In the genomic region with DNA sequence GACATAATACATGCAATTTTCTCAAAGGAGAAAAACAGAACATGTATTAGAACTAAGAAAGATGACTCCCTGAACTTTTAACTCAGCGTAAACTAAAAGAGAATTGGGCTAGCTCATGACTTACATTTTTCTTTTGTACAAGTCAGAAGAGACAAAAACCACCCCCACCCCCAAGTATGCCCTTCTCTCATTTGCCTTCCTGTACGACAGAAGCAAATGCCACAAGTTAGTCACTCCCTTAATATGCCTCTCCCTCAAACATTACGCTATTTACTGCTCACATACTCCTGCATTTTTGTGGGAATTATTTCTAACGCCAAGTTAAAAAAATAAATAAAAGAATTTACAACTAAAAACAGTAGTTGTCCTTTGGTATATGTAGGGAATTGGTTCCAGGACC, we compare ENCODE assay signal across 16 cellular contexts. TPM values are rescaled to one million over a fixed set of nuclear protein-coding genes. Genes with fewer than 3 reads are reported as not detected.
A peak's percentile ranks its signal among the peaks of the same experiment; 100 is the strongest.
DNase-seq lines count a peak whose midpoint lies in the region; ATAC-seq and TF ChIP-seq lines count a peak whose summit lies in the region.
"Had no signal": no experiment of that assay in that cellular context is flagged by ENCODE, and none has a peak within 500 bp of the region (broad histone marks: within the 10 kb centered on the region; RNA-seq: fewer than 3 reads in every experiment).

No MANE protein-coding gene starts in this region.

- no peaks in the 10 kb centered on the region for H3K36me3 ChIP-seq in esophagus squamous epithelium
- H3K36me3 ChIP-seq: BE2C had no signal

- H3K27me3 Mint-ChIP-seq in HFFc6 (ENCODE audit: insufficient read depth), result peaks cover 4% of the 10 kb centered on the region; the same call in 1 of the 2 replicates

- no peaks in the 10 kb centered on the region for H3K36me3 Mint-ChIP-seq in HFFc6 (ENCODE audit: low read depth)
- H3K36me3 Mint-ChIP-seq: CD4-positive, alpha-beta memory T cell had no signal

- DNase-seq in AG10803 (ENCODE audit: low read depth), result peak; percentile 46
- DNase-seq in HFFc6, result peak; percentile 6
- DNase-seq in astrocyte of the hippocampus (ENCODE audit: low read depth, low spot score), result peak; percentile 50
- no peak for DNase-seq in T-helper 2 cell
- no peak for DNase-seq in esophagus squamous epithelium (lab: John Stamatoyannopoulos, UW)
- no peak for DNase-seq in A172 (ENCODE audit: low spot score)
- DNase-seq: BE2C; CD4-positive, alpha-beta memory T cell; DMS79; GDM1; HCEC 1CT had no signal

- no peak overlapping the region for H3K4me3 Mint-ChIP-seq in HFFc6
- H3K4me3 Mint-ChIP-seq: CD4-positive, alpha-beta memory T cell had no signal

- H3K9me3 Mint-ChIP-seq in HFFc6, result no peaks in the 10 kb centered on the region
- H3K9me3 Mint-ChIP-seq: CD4-positive, alpha-beta memory T cell had no signal

- peaks cover 8% of the 10 kb centered on the region for H3K4me1 Mint-ChIP-seq in HFFc6 (ENCODE audit: low read depth)
- H3K4me1 Mint-ChIP-seq: CD4-positive, alpha-beta memory T cell had no signal

- no peak overlapping the region; the same call in 1 of the 2 replicates for H3K27ac Mint-ChIP-seq in HFFc6
- H3K27ac Mint-ChIP-seq: CD4-positive, alpha-beta memory T cell had no signal

- WGBS in esophagus squamous epithelium, 2 donors, result 77 to 78% methylated on average over 4 of the region's 4 CpGs

- H3K4me3 ChIP-seq in AG10803 (ENCODE audit: low read length) (no peak overlapping the region), esophagus squamous epithelium (no peak overlapping the region)
- H3K4me3 ChIP-seq: A549, K562 had no signal

- intact Hi-C loops in esophagus squamous epithelium (cut with DNase I), result no loop called here

- no peaks in the 10 kb centered on the region for H3K27me3 ChIP-seq in esophagus squamous epithelium

- H3K4me1 ChIP-seq in esophagus squamous epithelium, result no peaks in the 10 kb centered on the region
- H3K4me1 ChIP-seq: A549, BE2C had no signal

- no peak for TF ChIP-seq POLR2A in esophagus squamous epithelium (IDR thresholded peaks at IDR 0.05)

- no peaks in the 10 kb centered on the region for H3K9me3 ChIP-seq in esophagus squamous epithelium
- H3K9me3 ChIP-seq: A549, BE2C had no signal

- TF ChIP-seq CTCF in AG10803 (conservative IDR thresholded peaks at IDR 0.05; ENCODE audit: low read length) (no peak), HFFc6 (IDR thresholded peaks at IDR 0.05) (no peak), esophagus squamous epithelium (IDR thresholded peaks at IDR 0.05) (no peak)

- no peak for ATAC-seq in HG03095 (IDR thresholded peaks at IDR 0.05; ENCODE audit: unreplicated experiment)
- ATAC-seq: A549, K562 had no signal

- H3K27ac ChIP-seq in esophagus squamous epithelium, result no peak overlapping the region
- H3K27ac ChIP-seq: A549, C4-2B, HL-60 had no signal

RNA-seq across cellular contexts. Expression of a gene that starts 22.0 kb away (rescaled TPM):
- total RNA-seq in HFFc6 (2021; fragmentation: NEBNext Ultra II Directional; extraction: Animal tissue kit (Norgen Biotek cat#: 25700)), result 1 to 10 TPM; 4.3 to 6.8 (median 5.6) TPM
- 1 to 10 TPM in 2 of 4 donors, under 1 TPM in 2; 0.13 to 4.0 (median 1.4) TPM for total RNA-seq in esophagus squamous epithelium
- 10.8 and 11.3 TPM in 2 replicates for total RNA-seq in A172 (2014; rRNA removed; shearing (Covaris generic))

Comparison
In these comparisons a context has a peak if more than half of its experiments do, and no peak if none do; other contexts are left out.
1. DNase-seq: peak in AG10803 (single experiment), HFFc6 (single experiment) and astrocyte of the hippocampus (single experiment); none in T-helper 2 cell (0 of 5), esophagus squamous epithelium (single experiment) and A172 (single experiment).